ENCODE assay signal across 26 cellular contexts in genomic region chr2:197633109-197633657, GRCh38. TPM values are rescaled to one million over a fixed set of nuclear protein-coding genes. Genes with fewer than 3 reads are reported as not detected.
"Had no signal": no experiment of that assay in that cellular context is flagged by ENCODE, and none has a peak within 500 bp of the region (broad histone marks: within the 10 kb centered on the region; RNA-seq: fewer than 3 reads in every experiment).

No MANE protein-coding gene starts in this region.

- DNase-seq: cortex of kidney; effector CD8-positive, alpha-beta T cell; endodermal cell; foreskin keratinocyte; head of caudate nucleus; kidney; mesenchymal stem cell; mucosa of descending colon; naive B cell; right lobe of liver; small intestine; stimulated activated CD4-positive, alpha-beta T cell treated with anti-CD3 and anti-CD28 coated beads, Interleukin-15, amount 100 ng/mL, for 24 hours; stimulated activated CD4-positive, alpha-beta T cell treated with anti-CD3 and anti-CD28 coated beads, Interleukin-2, amount 100 ng/mL, for 48 hours; stimulated activated naive B cell treated with anti-CD40 and anti-IgM and Interleukin-4, amounts not matched to agents 10 μg/mL and 1 μg/mL and 100 μg/mL, for 72 hours; upper lobe of right lung; uterus had no signal

- H3K27me3 ChIP-seq: foreskin keratinocyte, hepatocyte, neutrophil, right lobe of liver, tibial nerve, upper lobe of right lung, uterus had no signal

- H3K9me3 ChIP-seq: mucosa of descending colon, neutrophil, right lobe of liver, thoracic aorta, tibial nerve, upper lobe of right lung, uterus had no signal

- H3K4me1 ChIP-seq: parathyroid adenoma, right lobe of liver, upper lobe of right lung, uterus had no signal

- ATAC-seq: esophagus mucosa; foreskin keratinocyte; left lobe of liver; mucosa of descending colon; natural killer cell treated with Interleukin-12 subunit alpha and Interleukin-12 subunit beta and Interleukin-15 and Interleukin-18, amount 100 ng/mL, for 72 hours; right lobe of liver; stimulated activated naive B cell treated with anti-CD40 and anti-IgM and Interleukin-4, amounts not matched to agents 10 μg/mL and 1 μg/mL and 100 μg/mL, for 72 hours; upper lobe of right lung had no signal

- H3K36me3 ChIP-seq: neutrophil, right lobe of liver, thoracic aorta, upper lobe of right lung, uterus had no signal

- H3K27ac ChIP-seq: epithelial cell of prostate, foreskin keratinocyte, hepatocyte, neutrophil, parathyroid adenoma, right lobe of liver, thoracic aorta, upper lobe of right lung, uterus had no signal

- FAIRE-seq: kidney, small intestine had no signal

- H3K4me3 ChIP-seq: hepatocyte, lung, mucosa of descending colon, right lobe of liver, thoracic aorta, tibial nerve, upper lobe of right lung, uterus had no signal

RNA-seq across cellular contexts. Expression of gene RFTN2, which starts 42.2 kb away (rescaled TPM):
- total RNA-seq: foreskin keratinocyte; natural killer cell treated with Interleukin-12 subunit alpha and Interleukin-12 subunit beta and Interleukin-15 and Interleukin-18, amount 100 ng/mL, for 72 hours had no signal
- polyA plus RNA-seq: foreskin keratinocyte had no signal
